In the genomic region with DNA sequence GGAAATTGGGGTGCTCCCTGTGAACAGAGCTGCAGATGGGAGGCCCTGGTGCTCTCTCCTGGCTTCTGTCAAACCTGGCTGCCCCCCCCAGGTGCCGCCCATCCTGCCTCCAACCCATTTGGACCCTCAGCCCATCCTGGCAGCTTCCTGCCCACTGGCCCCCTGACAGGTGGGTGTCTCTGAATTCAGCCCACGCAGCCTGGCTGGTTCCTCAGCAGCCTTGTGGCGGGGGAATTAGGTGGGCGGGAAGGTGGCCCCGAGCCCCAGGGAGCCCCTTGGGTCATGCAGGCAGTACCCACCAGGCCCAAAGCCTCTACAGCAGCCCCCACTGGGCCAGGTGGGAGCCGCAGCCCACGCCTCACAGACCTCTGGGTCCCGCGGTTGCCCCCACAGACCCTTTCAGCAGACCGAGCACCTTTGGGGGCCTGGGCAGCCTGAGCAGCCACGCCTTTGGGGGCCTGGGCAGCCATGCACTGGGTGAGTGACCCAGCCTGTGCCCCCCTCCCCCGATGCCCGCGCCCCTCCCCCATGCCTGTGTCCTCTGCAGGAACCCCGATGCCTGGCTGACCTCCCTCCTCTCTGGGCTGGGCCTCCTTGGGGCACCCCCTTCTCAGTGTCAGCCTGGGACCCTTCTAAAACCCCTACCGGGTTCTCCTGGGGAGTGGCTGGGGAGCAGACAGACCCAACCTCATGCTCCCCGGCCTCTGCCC, we compare ENCODE assay signal across 34 cellular contexts. TPM values are rescaled to one million over a fixed set of nuclear protein-coding genes. Genes with fewer than 3 reads are reported as not detected.
"Had no signal": no experiment of that assay in that cellular context is flagged by ENCODE, and none has a peak within 500 bp of the region (broad histone marks: within the 10 kb centered on the region; RNA-seq: fewer than 3 reads in every experiment).

No MANE protein-coding gene starts in this region.

- H3K27me3 Mint-ChIP-seq: activated naive CD8-positive, alpha-beta T cell had no signal

- DNase-seq: activated CD4-positive, alpha-beta T cell treated with anti-CD3 and anti-CD28 coated beads for 4 hours; activated CD4-positive, alpha-beta T cell treated with anti-CD3 and anti-CD28 coated beads, Interleukin-2, amount 50 U/mL, for 48 hours; activated CD4-positive, CD25-positive, alpha-beta regulatory T cell; activated CD8-positive, alpha-beta memory T cell treated with anti-CD3 and anti-CD28 coated beads, Interleukin-2, amount 50 U/mL, for 48 hours; activated naive CD4-positive, alpha-beta T cell; activated T-cell treated with anti-CD3 and anti-CD28 coated beads, Interleukin-2, amount 50 U/mL, for 4 hours; adrenal gland; brain microvascular endothelial cell; central memory CD4-positive, alpha-beta T cell; dermis blood vessel endothelial cell; effector memory CD4-positive, alpha-beta T cell; hypothalamus; mucosa of descending colon; posterior cingulate gyrus; sigmoid colon; stimulated activated CD4-positive, alpha-beta T cell treated with anti-CD3 and anti-CD28 coated beads, Interleukin-2, amount 100 ng/mL, for 48 hours; stimulated activated CD8-positive, alpha-beta memory T cell treated with anti-CD3 and anti-CD28 coated beads, Interleukin-4, amount 100 ng/mL, for 48 hours; stimulated activated naive CD4-positive, alpha-beta T cell; T1000; trophoblast cell had no signal

- H3K27ac ChIP-seq: ascending aorta, brain microvascular endothelial cell, uterus had no signal

- H3K27me3 ChIP-seq: adrenal gland, ascending aorta, sigmoid colon, testis, uterus had no signal

- ATAC-seq: activated T-cell treated with anti-CD3 and anti-CD28 coated beads, Interleukin-2, amount 50 U/mL, for 4 hours; esophagus mucosa had no signal

- H3K27ac Mint-ChIP-seq: activated naive CD8-positive, alpha-beta T cell; activated T-helper 2 cell treated with anti-CD3 and anti-CD28 coated beads, Interferon-gamma antibody, Interleukin-2, Interleukin-4, amounts not matched to agents 10 μg/mL and 5 μg/mL and 100 μg/mL, durations not matched to agents 14 hours and 24 hours and 36 hours; memory B cell; T-helper 1 cell treated with Interleukin-12 subunit alpha and Interleukin-12 subunit beta and Interleukin-4 antibody, amounts not matched to agents 30 μg/mL and 1 μg/mL, for 36 hours had no signal

- H3K9me3 Mint-ChIP-seq: activated T-cell treated with anti-CD3 and anti-CD28 coated beads, Interleukin-2, amount 50 U/mL, for 4 hours; activated T-helper 2 cell treated with anti-CD3 and anti-CD28 coated beads, Interferon-gamma antibody, Interleukin-2, Interleukin-4, amounts not matched to agents 10 μg/mL and 5 μg/mL and 100 μg/mL, durations not matched to agents 14 hours and 24 hours and 36 hours; memory B cell; T-helper 1 cell treated with Interleukin-12 subunit alpha and Interleukin-12 subunit beta and Interleukin-4 antibody, amounts not matched to agents 30 μg/mL and 1 μg/mL, for 36 hours had no signal

- H3K9me3 ChIP-seq: adrenal gland, ascending aorta, mucosa of descending colon, sigmoid colon, testis, uterus had no signal

- H3K4me1 Mint-ChIP-seq: memory B cell had no signal

- H3K36me3 ChIP-seq: uterus had no signal

- H3K4me1 ChIP-seq: adrenal gland, ascending aorta, sigmoid colon, testis had no signal

- H3K4me3 Mint-ChIP-seq: activated naive CD8-positive, alpha-beta T cell; activated T-cell treated with anti-CD3 and anti-CD28 coated beads, Interleukin-2, amount 50 U/mL, for 4 hours; memory B cell; T-helper 1 cell treated with Interleukin-12 subunit alpha and Interleukin-12 subunit beta and Interleukin-4 antibody, amounts not matched to agents 30 μg/mL and 1 μg/mL, for 36 hours had no signal

- H3K4me3 ChIP-seq: ascending aorta, mucosa of descending colon had no signal

- H3K36me3 Mint-ChIP-seq: activated naive CD8-positive, alpha-beta T cell had no signal

RNA-seq across cellular contexts. Expression of a gene that starts 28.9 kb away (rescaled TPM):
- total RNA-seq: activated CD8-positive, alpha-beta memory T cell treated with anti-CD3 and anti-CD28 coated beads for 36 hours; activated T-cell treated with anti-CD3 and anti-CD28 coated beads, Interleukin-2, amount 50 U/mL, for 4 hours; activated T-helper 2 cell treated with anti-CD3 and anti-CD28 coated beads, Interferon-gamma antibody, Interleukin-2, Interleukin-4, amounts not matched to agents 10 μg/mL and 5 μg/mL and 100 μg/mL, durations not matched to agents 14 hours and 24 hours and 36 hours; ascending aorta; frontal cortex; lower leg skin; mucosa of descending colon; omental fat pad had no signal
- polyA plus RNA-seq: neural cell had no signal

RNA-seq across cellular contexts. Expression of a gene that starts 37.1 kb away (rescaled TPM):
- total RNA-seq: activated CD8-positive, alpha-beta memory T cell treated with anti-CD3 and anti-CD28 coated beads for 36 hours; activated T-cell treated with anti-CD3 and anti-CD28 coated beads, Interleukin-2, amount 50 U/mL, for 4 hours; activated T-helper 2 cell treated with anti-CD3 and anti-CD28 coated beads, Interferon-gamma antibody, Interleukin-2, Interleukin-4, amounts not matched to agents 10 μg/mL and 5 μg/mL and 100 μg/mL, durations not matched to agents 14 hours and 24 hours and 36 hours; ascending aorta; endothelial cell of umbilical vein; esophagus mucosa; frontal cortex; lower leg skin; uterus had no signal
- polyA plus RNA-seq: endothelial cell of umbilical vein, neural cell had no signal
